1 cellular context compared by ENCODE assay signal in the genomic region with DNA sequence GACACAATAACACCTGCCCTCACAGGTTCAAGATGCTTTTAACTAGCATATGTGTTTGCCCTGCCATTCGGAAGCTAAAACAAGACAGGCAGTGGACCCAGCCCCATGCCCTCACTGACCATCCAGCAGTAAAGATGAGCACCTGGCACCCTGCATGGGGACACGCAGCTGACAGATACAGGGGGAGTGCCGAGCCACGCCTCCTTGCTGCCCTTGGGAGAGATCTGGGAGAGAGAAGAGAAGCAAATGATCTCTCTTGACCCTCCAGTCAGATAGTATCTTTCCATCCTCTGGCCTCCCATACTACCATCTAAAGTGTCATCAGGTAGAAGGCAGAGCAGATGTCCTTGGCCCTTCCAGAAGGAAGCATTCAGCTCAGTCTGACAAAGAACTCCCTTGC.
TF ChIP-seq lines count a peak whose summit lies in the region.

No MANE protein-coding gene starts in this region.

TF ChIP-seq in WTC11, 78 proteins besides CTCF, POLR2A, EP300 and RAD21 (continued from another document):
- no peak for TF ChIP-seq ZNF416 (CRISPR knock-in tag; IDR thresholded peaks at IDR 0.05)
- TF ChIP-seq ATF6 (CRISPR knock-in tag; IDR thresholded peaks at IDR 0.05) = no peak
- no peak for TF ChIP-seq IRF1 (CRISPR knock-in tag; IDR thresholded peaks at IDR 0.05)
- no peak for TF ChIP-seq ZNF396 (CRISPR knock-in tag; IDR thresholded peaks at IDR 0.05; ENCODE audit: borderline replicate concordance)
- no peak for TF ChIP-seq NFE2L1 (CRISPR knock-in tag; IDR thresholded peaks at IDR 0.05)
- TF ChIP-seq, protein P1, sequence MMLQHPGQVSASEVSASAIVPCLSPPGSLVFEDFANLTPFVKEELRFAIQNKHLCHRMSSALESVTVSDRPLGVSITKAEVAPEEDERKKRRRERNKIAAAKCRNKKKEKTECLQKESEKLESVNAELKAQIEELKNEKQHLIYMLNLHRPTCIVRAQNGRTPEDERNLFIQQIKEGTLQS (CRISPR knock-in tag; conservative IDR thresholded peaks at IDR 0.05) = no peak
- no peak for TF ChIP-seq JAZF1 (CRISPR knock-in tag; IDR thresholded peaks at IDR 0.05)
- TF ChIP-seq, protein P2, sequence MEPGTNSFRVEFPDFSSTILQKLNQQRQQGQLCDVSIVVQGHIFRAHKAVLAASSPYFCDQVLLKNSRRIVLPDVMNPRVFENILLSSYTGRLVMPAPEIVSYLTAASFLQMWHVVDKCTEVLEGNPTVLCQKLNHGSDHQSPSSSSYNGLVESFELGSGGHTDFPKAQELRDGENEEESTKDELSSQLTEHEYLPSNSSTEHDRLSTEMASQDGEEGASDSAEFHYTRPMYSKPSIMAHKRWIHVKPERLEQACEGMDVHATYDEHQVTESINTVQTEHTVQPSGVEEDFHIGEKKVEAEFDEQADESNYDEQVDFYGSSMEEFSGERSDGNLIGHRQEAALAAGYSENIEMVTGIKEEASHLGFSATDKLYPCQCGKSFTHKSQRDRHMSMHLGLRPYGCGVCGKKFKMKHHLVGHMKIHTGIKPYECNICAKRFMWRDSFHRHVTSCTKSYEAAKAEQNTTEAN (CRISPR knock-in tag; IDR thresholded peaks at IDR 0.05) = no peak
- TF ChIP-seq PRRX2 (CRISPR knock-in tag; IDR thresholded peaks at IDR 0.05) = no peak
- TF ChIP-seq CBFB (CRISPR knock-in tag; IDR thresholded peaks at IDR 0.05; ENCODE audit: low read depth) = no peak
- TF ChIP-seq SP1 (CRISPR knock-in tag; conservative IDR thresholded peaks at IDR 0.05) = no peak
- TF ChIP-seq, protein P3, sequence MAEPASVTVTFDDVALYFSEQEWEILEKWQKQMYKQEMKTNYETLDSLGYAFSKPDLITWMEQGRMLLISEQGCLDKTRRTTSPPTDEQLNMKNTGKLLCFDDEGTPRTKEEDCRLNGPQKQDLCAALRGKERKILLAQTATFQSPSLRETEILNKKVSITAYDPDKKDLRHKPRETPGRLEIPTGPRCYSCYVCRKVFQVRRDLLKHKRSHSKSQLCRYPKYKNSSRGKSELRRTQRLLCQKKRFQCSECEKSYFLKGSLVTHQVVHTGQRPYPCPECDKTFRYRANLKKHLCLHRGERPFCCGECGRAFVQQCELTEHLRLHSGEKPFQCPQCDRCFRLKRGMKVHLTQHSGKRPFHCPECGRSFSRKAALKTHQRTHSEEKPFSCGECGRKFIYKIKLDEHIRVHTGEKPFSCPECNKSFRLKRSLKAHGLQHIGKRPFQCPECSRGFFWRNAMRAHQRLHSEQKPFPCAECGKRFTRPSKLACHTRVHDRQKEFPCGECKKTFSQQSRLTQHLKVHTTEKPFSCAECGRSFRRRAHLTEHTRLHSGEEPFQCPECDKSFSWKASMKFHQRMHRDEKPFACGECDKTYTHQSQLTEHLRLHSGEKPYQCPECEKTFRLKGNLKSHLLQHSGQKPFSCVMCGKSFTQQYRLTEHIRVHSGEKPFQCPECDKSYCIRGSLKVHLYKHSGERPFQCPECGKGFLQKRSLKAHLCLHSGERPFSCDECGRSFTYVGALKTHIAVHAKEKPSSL (CRISPR knock-in tag; conservative IDR thresholded peaks at IDR 0.05) = no peak
- TF ChIP-seq ESRRA (CRISPR knock-in tag; IDR thresholded peaks at IDR 0.05; ENCODE audit: borderline replicate concordance) = no peak
- TF ChIP-seq ZNF423 (CRISPR knock-in tag; IDR thresholded peaks at IDR 0.05) = no peak
